ENCODE assay signal across 15 cellular contexts in the genomic region with DNA sequence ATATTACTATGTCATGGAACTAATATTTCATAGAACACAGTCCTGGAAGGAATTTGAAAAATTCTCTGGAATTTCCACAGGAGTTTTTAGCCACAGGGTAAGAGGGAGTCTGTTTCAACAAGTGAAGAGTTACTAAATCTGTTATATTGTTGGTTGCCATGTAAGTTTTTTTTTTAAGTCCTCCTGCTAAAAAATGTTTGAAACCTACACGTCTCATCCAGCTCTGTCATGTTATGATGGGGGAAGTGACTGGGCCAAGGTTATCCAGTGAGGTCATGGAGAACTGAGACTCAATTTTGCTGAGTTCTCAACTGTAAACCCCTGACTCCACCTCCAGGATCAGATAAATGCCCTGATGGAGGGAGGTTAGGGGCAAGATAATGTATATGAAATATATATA.
DNase-seq lines count a peak whose midpoint lies in the region; ATAC-seq, FAIRE-seq and TF ChIP-seq lines count a peak whose summit lies in the region.
"Had no signal": no experiment of that assay in that cellular context is flagged by ENCODE, and none has a peak within 500 bp of the region (broad histone marks: within the 10 kb centered on the region; RNA-seq: fewer than 3 reads in every experiment).

No MANE protein-coding gene starts in this region.

- H3K9me3 ChIP-seq in IMR-90 (ENCODE audit: control insufficient read depth, insufficient read depth, low read length) (no peaks in the 10 kb centered on the region), K562 (replicated peaks; ENCODE audit: control insufficient read depth, insufficient read depth, low read depth, low read length) (no peaks in the 10 kb centered on the region)
- H3K9me3 ChIP-seq: colonic mucosa, mucosa of descending colon, prostate gland had no signal

- H3K18ac ChIP-seq in IMR-90 (ENCODE audit: low read depth, low read length), result 0 out of 2 replicates have a peak overlapping the region, but pooled peaks have one; percentile 57

- H3K4me2 ChIP-seq in IMR-90 (ENCODE audit: low read depth, low read length) (no peak overlapping the region), K562 (ENCODE audit: insufficient read depth, low read length) (no peak overlapping the region)

- peak; percentile 19; the same call in 1 of the 2 replicates for ATAC-seq in IMR-90 (ENCODE audit: low read depth)
- ATAC-seq in K562, result peak; percentile 66
- no peak for ATAC-seq in HG03039 (IDR thresholded peaks at IDR 0.05; ENCODE audit: unreplicated experiment)

- no peak overlapping the region for H3K56ac ChIP-seq in IMR-90 (ENCODE audit: extremely low read depth, insufficient read depth, low read length)

- H2BK20ac ChIP-seq in IMR-90 (ENCODE audit: low read depth, low read length), result no peak overlapping the region

- no peak overlapping the region for H3K4ac ChIP-seq in IMR-90 (ENCODE audit: low read depth, low read length)

- no peak overlapping the region for H3K23ac ChIP-seq in IMR-90 (ENCODE audit: low read depth, low read length)

- H3K14ac ChIP-seq in IMR-90 (replicated peaks; ENCODE audit: low read depth, low read length), result 0 out of 2 replicates have a peak overlapping the region, but pooled peaks have one; percentile 10

- H4K20me1 ChIP-seq in IMR-90 (ENCODE audit: insufficient read depth, low read length), result no peaks in the 10 kb centered on the region
- no peaks in the 10 kb centered on the region for H4K20me1 ChIP-seq in K562 (replicated peaks; ENCODE audit: control insufficient read depth, insufficient read depth, low read length)

- H3K9ac ChIP-seq in IMR-90 (ENCODE audit: low read depth, low read length) (no peak overlapping the region), K562 (ENCODE audit: insufficient read depth in 1 of 2, low read depth in 2 of 2, low read length in 2 of 2) (peak overlapping the region in 1 of 2 experiments; percentile 35; a peak in 1 of 4 replicates)

- in situ Hi-C loops in IMR-90 (cut with MboI; ENCODE audit: low sequenced_read_pairs), result loop anchor here (5.0 kb wide), 1 partner anchor 134 kb away; no protein-coding TSS in a partner anchor
- in situ Hi-C loops in K562 (cut with MboI), result loop anchor here (5.0 kb wide), 1 partner anchor 134 kb away; no protein-coding TSS in a partner anchor

- no CpG with 5 or more reads among the region's 1 CpG for WGBS in IMR-90 (ENCODE audit: extremely low coverage in 2 of 2, insufficient read length in 1 of 2), 2 experiments
- WGBS in K562 (ENCODE audit: insufficient coverage, low coverage, missing lambda C conversion rate), result 0% methylated on average over 1 of the region's 1 CpG

- H2BK15ac ChIP-seq in IMR-90 (ENCODE audit: low read depth, low read length), result no peak overlapping the region

- no peak overlapping the region for H4K8ac ChIP-seq in IMR-90 (ENCODE audit: low read depth in 2 of 2, low read length in 2 of 2)

- H3K27ac ChIP-seq in IMR-90 (ENCODE audit: insufficient read depth, low read length), result no peak overlapping the region
- peak overlapping the region; percentile 79; the same call in 2 of the 3 replicates for H3K27ac ChIP-seq in K562 (ENCODE audit: extremely low read depth, low read depth, low read length)
- H3K27ac ChIP-seq: colonic mucosa, prostate gland had no signal

- H3K27me3 ChIP-seq in IMR-90 (ENCODE audit: control insufficient read depth, insufficient read depth, low read length) (no peaks in the 10 kb centered on the region), K562 (ENCODE audit: control insufficient read depth in 2 of 2, insufficient read depth in 2 of 2, low read length in 2 of 2) (no peaks in the 10 kb centered on the region)
- H3K27me3 ChIP-seq: colonic mucosa had no signal

- H3K79me1 ChIP-seq in IMR-90 (ENCODE audit: low read depth in 1 of 2, low read length in 2 of 2), result no peaks in the 10 kb centered on the region

- H3K9me1 ChIP-seq in IMR-90 (ENCODE audit: insufficient read depth, low read length) (0 out of 2 replicates have a peak, but pooled peaks cover 7% of the 10 kb centered on the region), K562 (ENCODE audit: control insufficient read depth, insufficient read depth, low read length) (no peaks in the 10 kb centered on the region)

- intact Hi-C loops in IMR-90 (cut with micrococcal nuclease), result loop anchor here (2.0 to 5.0 kb wide), 3 partner anchors 59 to 331 kb away; no protein-coding TSS in a partner anchor
- intact Hi-C loops in K562 (cut with micrococcal nuclease), result loop anchor here (2.0 kb wide), 1 partner anchor 63 kb away; no protein-coding TSS in a partner anchor

- H4K5ac ChIP-seq in IMR-90 (ENCODE audit: low read depth, low read length), result no peak overlapping the region

- DNase-seq in AG10803 (ENCODE audit: low read depth) (peak; percentile 82), IMR-90 (peak; percentile 28), K562 (ENCODE audit: extremely low read depth in 1 of 4, low spot score in 3 of 4) (peak; percentile 46 to 76 (median 60)), kidney tubule cell (ENCODE audit: low spot score) (peak; percentile 38), amygdala (lab: John Stamatoyannopoulos, UW) (no peak), retina (no peak), hippocampal formation (lab: John Stamatoyannopoulos, UW) (no peak)
- DNase-seq: colonic mucosa; NCI-H1694; NCI-H69; stimulated activated CD4-positive, alpha-beta T cell treated with anti-CD3 and anti-CD28 coated beads, Interleukin-2, amount 100 ng/mL, for 24 hours; T-helper 2 cell had no signal

- peak; percentile 85 for FAIRE-seq in K562 (lab: Jason Lieb, UNC)

- no peak overlapping the region for H2AK9ac ChIP-seq in IMR-90 (replicated peaks; ENCODE audit: low read depth, low read length, poor library complexity)

- 0 out of 2 replicates have a peak, but pooled peaks have one; percentile 8 for TF ChIP-seq CTCF in AG10803 (conservative IDR thresholded peaks at IDR 0.05; ENCODE audit: low read length)
- no peak for TF ChIP-seq CTCF in IMR-90 (conservative IDR thresholded peaks at IDR 0.05; ENCODE audit: low read depth, low read length)
- TF ChIP-seq CTCF in K562 (IDR thresholded peaks at IDR 0.05 in 2 of 3, conservative IDR thresholded peaks at IDR 0.05 in 1 of 3; ENCODE audit: insufficient read depth in 2 of 3, low read depth in 1 of 3, low read length in 3 of 3), result no peak

- H4K91ac ChIP-seq in IMR-90 (ENCODE audit: insufficient read depth, low read depth, low read length), result no peak overlapping the region

- POLR2A ChIA-PET in IMR-90 (lab: Charles Lee; ENCODE audit: unreplicated experiment), result no interaction called here
- POLR2A ChIA-PET in K562 (lab: Yijun Ruan, JAX), result interaction anchor here (1.2 kb wide), 1 partner anchor 132 kb away, joined by 3 read pairs; no protein-coding TSS in a partner anchor

- peak; percentile 36; the same call in 1 of the 2 replicates for TF ChIP-seq EP300 in K562 (IDR thresholded peaks at IDR 0.05; ENCODE audit: low read length)

- no peak for TF ChIP-seq RAD21 in IMR-90 (IDR thresholded peaks at IDR 0.05; ENCODE audit: low read length)
- no peak for TF ChIP-seq RAD21 in K562 (CRISPR knock-in tag; conservative IDR thresholded peaks at IDR 0.05 in 1 of 2, IDR thresholded peaks at IDR 0.05 in 1 of 2)

- H3K36me3 ChIP-seq in IMR-90 (ENCODE audit: control insufficient read depth, insufficient read depth, low read length) (no peaks in the 10 kb centered on the region), K562 (ENCODE audit: control insufficient read depth, insufficient read depth, low read length) (no peaks in the 10 kb centered on the region)
- H3K36me3 ChIP-seq: colonic mucosa, prostate gland had no signal

- BruUV-seq in IMR-90 (replicated peaks; lab: Mats Ljungman, UMichigan), result no TSS peak
- BruUV-seq in K562 (replicated peaks; lab: Mats Ljungman, UMichigan), result no TSS peak

- TF ChIP-seq POLR2A in IMR-90 (IDR thresholded peaks at IDR 0.05; ENCODE audit: low read depth, low read length) (no peak), K562 (conservative IDR thresholded peaks at IDR 0.05) (no peak)

- H3K79me2 ChIP-seq in K562 (ENCODE audit: control insufficient read depth, insufficient read depth, low read length), result no peaks in the 10 kb centered on the region

- H2BK120ac ChIP-seq in IMR-90 (ENCODE audit: low read depth, low read length), result no peak overlapping the region

- H3K4me1 ChIP-seq in IMR-90 (ENCODE audit: control insufficient read depth, insufficient read depth, low read length) (peaks cover 6% of the 10 kb centered on the region; the same call in 1 of the 2 replicates), K562 (replicated peaks in 1 of 2; ENCODE audit: control insufficient read depth in 2 of 2, insufficient read depth in 2 of 2, low read length in 2 of 2) (peaks cover 19 to 33% of the 10 kb centered on the region in 2 experiments)
- H3K4me1 ChIP-seq: colonic mucosa, prostate gland had no signal

- CTCF ChIA-PET in IMR-90 (lab: Yijun Ruan, JAX) (no interaction called here), K562 (lab: Yijun Ruan, JAX; ENCODE audit: low intra/inter-chr PET ratio) (interaction anchor here (3.2 kb wide), 1 partner anchor 135 kb away, joined by 44 read pairs; no protein-coding TSS in a partner anchor)

- H2AFZ ChIP-seq in IMR-90 (replicated peaks; ENCODE audit: low read length, poor library complexity) (no peak overlapping the region), K562 (ENCODE audit: low read depth, low read length) (peak overlapping the region; percentile 96)

- dilution Hi-C loops in IMR-90 (cut with HindIII; ENCODE audit: low sequenced_read_pairs, unreplicated experiment), result loop anchor here (25.0 kb wide), 1 partner anchor 1311 kb away; a partner anchor contains a TSS

- H2BK5ac ChIP-seq in IMR-90 (ENCODE audit: low read depth, low read length, poor library complexity, severe bottlenecking), result no peak overlapping the region

- H3K4me3 ChIP-seq in AG10803 (ENCODE audit: low read length) (no peak overlapping the region), IMR-90 (ENCODE audit: insufficient read depth, low read depth, low read length) (no peak overlapping the region), K562 (no peak overlapping the region)
- H3K4me3 ChIP-seq: colonic mucosa, mucosa of descending colon, prostate gland had no signal

- no peak overlapping the region for H2AK5ac ChIP-seq in IMR-90 (ENCODE audit: low read depth, low read length)

TF ChIP-seq in IMR-90, 13 proteins besides CTCF, POLR2A, EP300 and RAD21:
- no peak for TF ChIP-seq SMC3 (IDR thresholded peaks at IDR 0.05; ENCODE audit: low read depth, low read length)
- peak; percentile 22; the same call in 1 of the 2 replicates for TF ChIP-seq MAFK (IDR thresholded peaks at IDR 0.05; ENCODE audit: low read depth, low read length)

TF ChIP-seq in K562, 482 proteins besides CTCF, POLR2A, EP300 and RAD21 (continues in another document):
- no peak for TF ChIP-seq RBBP5 (IDR thresholded peaks at IDR 0.05; ENCODE audit: borderline replicate concordance, insufficient read depth, low read length, poor library complexity, severe bottlenecking)

Comparison
In these comparisons a context has a peak if more than half of its experiments do, and no peak if none do; other contexts are left out.
1. DNase-seq: peak in AG10803 (single experiment), IMR-90 (single experiment), K562 (4 of 4) and kidney tubule cell (single experiment); none in amygdala (0 of 56), retina (single experiment) and hippocampal formation (0 of 2).